20 cellular contexts compared by ENCODE assay signal in the genomic region with DNA sequence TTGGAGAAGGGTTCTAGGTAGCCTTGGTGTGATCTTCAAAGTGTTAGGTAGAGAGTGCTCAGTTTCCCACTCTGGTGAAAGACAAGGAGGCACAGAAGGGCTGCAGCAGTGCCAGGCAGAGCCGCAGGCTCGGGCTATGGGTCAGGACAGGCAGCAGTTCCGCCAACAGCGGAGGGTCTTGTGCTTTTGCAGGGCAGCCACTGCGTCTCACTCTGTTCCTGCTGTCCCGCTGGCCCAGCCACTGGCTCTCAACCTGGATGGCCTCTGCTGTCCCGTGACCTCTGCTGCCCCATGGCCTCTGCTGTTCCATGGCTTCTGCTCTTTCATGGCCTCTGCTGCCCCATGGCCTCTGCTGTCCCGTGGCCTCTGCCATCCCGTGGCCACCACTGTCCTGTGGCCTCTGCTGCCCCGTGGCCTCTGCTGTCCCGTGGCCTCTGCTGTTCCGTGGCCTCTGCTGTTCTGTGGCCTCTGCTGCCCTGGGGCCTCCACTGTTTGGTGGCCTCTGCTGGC.
DNase-seq lines count a peak whose midpoint lies in the region; ATAC-seq, FAIRE-seq and TF ChIP-seq lines count a peak whose summit lies in the region.
"Had no signal": no experiment of that assay in that cellular context is flagged by ENCODE, and none has a peak within 500 bp of the region (broad histone marks: within the 10 kb centered on the region; RNA-seq: fewer than 3 reads in every experiment).

No MANE protein-coding gene starts in this region.

- no peak overlapping the region for H2BK120ac ChIP-seq in H9 (ENCODE audit: low read depth, low read length, poor library complexity, severe bottlenecking)

- H3K36me3 ChIP-seq in K562 (ENCODE audit: control insufficient read depth, insufficient read depth, low read length), result no peaks in the 10 kb centered on the region
- no peaks in the 10 kb centered on the region for H3K36me3 ChIP-seq in SJCRH30
- H3K36me3 ChIP-seq: BLaER1 treated with 17β-estradiol and CSF1 and Interleukin-3, amounts not matched to agents 10 nM and 100 nM had no signal

- H3K9ac ChIP-seq in K562 (ENCODE audit: insufficient read depth in 1 of 2, low read depth in 2 of 2, low read length in 2 of 2), result no peak overlapping the region
- H3K9ac ChIP-seq in H9 (ENCODE audit: extremely low read depth, insufficient read length, low read length), result no peak overlapping the region
- H3K9ac ChIP-seq: BLaER1 treated with 17β-estradiol and CSF1 and Interleukin-3, amounts not matched to agents 10 nM and 100 nM had no signal

- 46% methylated on average over 12 of the region's 12 CpGs for WGBS in A549 (ENCODE audit: missing lambda C conversion rate)
- 2% methylated on average over 11 of the region's 12 CpGs for WGBS in K562 (ENCODE audit: insufficient coverage, low coverage, missing lambda C conversion rate)
- WGBS in H9 (ENCODE audit: extremely low coverage, insufficient read length, low lambda C conversion rate), result no CpG with 5 or more reads among the region's 12 CpGs

- H3K27me3 Mint-ChIP-seq in H9 (ENCODE audit: low read depth), result peaks cover 2% of the 10 kb centered on the region
- H3K27me3 Mint-ChIP-seq: B cell; CD4-positive, CD25-positive, alpha-beta regulatory T cell had no signal

- DNase-seq in A549 (ENCODE audit: low read depth in 1 of 2, low spot score in 1 of 2) (no peak), K562 (ENCODE audit: extremely low read depth in 1 of 4, low spot score in 3 of 4) (no peak), posterior vena cava (ENCODE audit: low spot score) (peak; percentile 64), urothelium cell line (ENCODE audit: low spot score) (no peak), SJCRH30 (no peak), H9 (no peak)
- DNase-seq: 8988T; CD4-positive, CD25-positive, alpha-beta regulatory T cell; CD8-positive, alpha-beta memory T cell; COR-L47; DMS 273 treated with DMSO at 0.1 percent for 48 hours; DMS53; DND-41; EL; HCEC 1CT had no signal

- TF ChIP-seq POLR2A in A549 (IDR thresholded peaks at IDR 0.05; ENCODE audit: low read length) (no peak), K562 (conservative IDR thresholded peaks at IDR 0.05) (no peak)

- no peak overlapping the region for H3K4ac ChIP-seq in H9 (ENCODE audit: low read depth, low read length)

- H3K27ac ChIP-seq in A549, result no peak overlapping the region
- H3K27ac ChIP-seq in K562 (ENCODE audit: extremely low read depth, low read depth, low read length), result no peak overlapping the region
- H3K27ac ChIP-seq in SJCRH30, result no peak overlapping the region
- no peak overlapping the region for H3K27ac ChIP-seq in H9 (ENCODE audit: insufficient read length, low read depth, low read length)
- H3K27ac ChIP-seq: BLaER1 treated with 17β-estradiol and CSF1 and Interleukin-3, amounts not matched to agents 10 nM and 100 nM; HL-60 had no signal

- H2BK12ac ChIP-seq in H9 (ENCODE audit: insufficient read length, low read depth, low read length), result no peak overlapping the region

- TF ChIP-seq CTCF in A549 (IDR thresholded peaks at IDR 0.05) (no peak), K562 (IDR thresholded peaks at IDR 0.05 in 2 of 3, conservative IDR thresholded peaks at IDR 0.05 in 1 of 3; ENCODE audit: insufficient read depth in 2 of 3, low read depth in 1 of 3, low read length in 3 of 3) (no peak), H9 (conservative IDR thresholded peaks at IDR 0.05) (no peak)

- H4K5ac ChIP-seq in H9 (ENCODE audit: insufficient read length, low read depth, low read length), result no peak overlapping the region

- H3K9me3 ChIP-seq in A549 (no peaks in the 10 kb centered on the region), K562 (replicated peaks; ENCODE audit: control insufficient read depth, insufficient read depth, low read depth, low read length) (no peaks in the 10 kb centered on the region), SJCRH30 (replicated peaks) (no peaks in the 10 kb centered on the region), H9 (ENCODE audit: control insufficient read depth, low read depth, low read length) (no peaks in the 10 kb centered on the region)
- H3K9me3 ChIP-seq: BLaER1 treated with 17β-estradiol and CSF1 and Interleukin-3, amounts not matched to agents 10 nM and 100 nM had no signal

- peak; percentile 28 to 36; a peak in 4 of 6 replicates for ATAC-seq in A549
- peak; percentile 36; the same call in 2 of the 3 replicates for ATAC-seq in K562
- ATAC-seq in HG03520 (IDR thresholded peaks at IDR 0.05; ENCODE audit: unreplicated experiment), result no peak
- ATAC-seq: GM12878 had no signal

- H4K20me1 ChIP-seq in K562 (replicated peaks; ENCODE audit: control insufficient read depth, insufficient read depth, low read length), result no peaks in the 10 kb centered on the region
- H4K20me1 ChIP-seq in H9 (ENCODE audit: control insufficient read depth, insufficient read depth, insufficient read length), result peaks cover 2% of the 10 kb centered on the region
- H4K20me1 ChIP-seq: BLaER1 treated with 17β-estradiol and CSF1 and Interleukin-3, amounts not matched to agents 10 nM and 100 nM had no signal

- BruUV-seq in K562 (replicated peaks; lab: Mats Ljungman, UMichigan), result no TSS peak

- H3K4me1 ChIP-seq in A549, result no peaks in the 10 kb centered on the region
- peaks cover 0 to 8% of the 10 kb centered on the region in 2 experiments; a peak in 2 of 5 replicates for H3K4me1 ChIP-seq in K562 (replicated peaks in 1 of 2; ENCODE audit: control insufficient read depth in 2 of 2, insufficient read depth in 2 of 2, low read length in 2 of 2)
- H3K4me1 ChIP-seq in SJCRH30, result no peaks in the 10 kb centered on the region
- no peaks in the 10 kb centered on the region for H3K4me1 ChIP-seq in H9 (ENCODE audit: insufficient read depth, low read length)
- H3K4me1 ChIP-seq: BLaER1 treated with 17β-estradiol and CSF1 and Interleukin-3, amounts not matched to agents 10 nM and 100 nM had no signal

- CTCF ChIA-PET in A549 (lab: Yijun Ruan, JAX), result no interaction called here
- CTCF ChIA-PET in K562 (lab: Yijun Ruan, JAX; ENCODE audit: low intra/inter-chr PET ratio), result no interaction called here

- H3K27ac Mint-ChIP-seq in H9, result no peak overlapping the region; a peak in 2 of 7 replicates
- H3K27ac Mint-ChIP-seq: B cell; CD4-positive, CD25-positive, alpha-beta regulatory T cell; CD8-positive, alpha-beta memory T cell had no signal

- in situ Hi-C loops in K562 (cut with MboI), result no loop called here

- no peak overlapping the region for H3K14ac ChIP-seq in H9 (ENCODE audit: insufficient read depth, low read length)

- H2AK5ac ChIP-seq in H9 (ENCODE audit: insufficient read length, low read length), result no peak overlapping the region

- peaks cover 2 to 4% of the 10 kb centered on the region in 2 experiments; a peak in 3 of 4 replicates for H3K4me1 Mint-ChIP-seq in H9
- H3K4me1 Mint-ChIP-seq: B cell; CD4-positive, CD25-positive, alpha-beta regulatory T cell; CD8-positive, alpha-beta memory T cell had no signal

- H3K9me3 Mint-ChIP-seq in H9, result no peaks in the 10 kb centered on the region
- H3K9me3 Mint-ChIP-seq: CD4-positive, CD25-positive, alpha-beta regulatory T cell; CD8-positive, alpha-beta memory T cell had no signal

- H2BK20ac ChIP-seq in H9 (ENCODE audit: low read depth, low read length, poor library complexity, severe bottlenecking), result no peak overlapping the region

- FAIRE-seq in A549 (lab: Jason Lieb, UNC) (no peak), K562 (lab: Jason Lieb, UNC) (no peak), urothelium cell line (lab: Jason Lieb, UNC) (peak; percentile 9)
- FAIRE-seq: GM12878 had no signal

- no peaks in the 10 kb centered on the region for H3K9me1 ChIP-seq in K562 (ENCODE audit: control insufficient read depth, insufficient read depth, low read length)

- POLR2A ChIA-PET in A549 (lab: Yijun Ruan, JAX), result no interaction called here
- POLR2A ChIA-PET in K562 (lab: Yijun Ruan, JAX), result no interaction called here

- H3K18ac ChIP-seq in H9 (ENCODE audit: insufficient read length, low read depth, low read length), result no peak overlapping the region

- no peak overlapping the region for H4K8ac ChIP-seq in H9 (replicated peaks; ENCODE audit: insufficient read length, low read depth, low read length)

- no peak overlapping the region for H3K4me3 Mint-ChIP-seq in H9
- H3K4me3 Mint-ChIP-seq: B cell; CD4-positive, CD25-positive, alpha-beta regulatory T cell; CD8-positive, alpha-beta memory T cell had no signal

- TF ChIP-seq EP300 in A549 (IDR thresholded peaks at IDR 0.05) (no peak), K562 (IDR thresholded peaks at IDR 0.05; ENCODE audit: low read length) (no peak)

- H2BK15ac ChIP-seq in H9 (ENCODE audit: low read depth, low read length), result no peak overlapping the region

- no peak overlapping the region for H3K4me3 ChIP-seq in A549
- no peak overlapping the region for H3K4me3 ChIP-seq in K562
- H3K4me3 ChIP-seq in SJCRH30, result no peak overlapping the region
- H3K4me3 ChIP-seq: BLaER1 treated with 17β-estradiol and CSF1 and Interleukin-3, amounts not matched to agents 10 nM and 100 nM; GM12878 had no signal

- H3T11ph ChIP-seq in H9 (ENCODE audit: low read length), result no peak overlapping the region

- H3K27me3 ChIP-seq in K562 (ENCODE audit: control insufficient read depth in 2 of 2, insufficient read depth in 2 of 2, low read length in 2 of 2) (peaks cover 4 to 45% of the 10 kb centered on the region in 2 experiments; a peak in 4 of 5 replicates), SJCRH30 (no peaks in the 10 kb centered on the region), H9 (ENCODE audit: insufficient read depth, low read length) (no peaks in the 10 kb centered on the region; the same call in 1 of the 2 replicates)
- H3K27me3 ChIP-seq: BLaER1 treated with 17β-estradiol and CSF1 and Interleukin-3, amounts not matched to agents 10 nM and 100 nM had no signal

- H2BK5ac ChIP-seq in H9 (ENCODE audit: insufficient read length, low read length), result no peak overlapping the region

- H3K79me2 ChIP-seq in K562 (ENCODE audit: control insufficient read depth, insufficient read depth, low read length) (no peaks in the 10 kb centered on the region), H9 (ENCODE audit: insufficient read depth, low read length) (no peaks in the 10 kb centered on the region)

- H3K23me2 ChIP-seq in H9 (ENCODE audit: insufficient read length, low read depth, low read length, poor library complexity, severe bottlenecking), result no peaks in the 10 kb centered on the region

- H4K91ac ChIP-seq in H9 (ENCODE audit: insufficient read length, low read depth, low read length), result no peak overlapping the region

- H3K4me2 ChIP-seq in A549 (no peak overlapping the region), K562 (ENCODE audit: insufficient read depth, low read length) (no peak overlapping the region), H9 (ENCODE audit: insufficient read depth, insufficient read length, low read length) (no peak overlapping the region)
- H3K4me2 ChIP-seq: BLaER1 treated with 17β-estradiol and CSF1 and Interleukin-3, amounts not matched to agents 10 nM and 100 nM had no signal

- TF ChIP-seq RAD21 in A549 (conservative IDR thresholded peaks at IDR 0.05 in 1 of 2, IDR thresholded peaks at IDR 0.05 in 1 of 2), result no peak
- TF ChIP-seq RAD21 in K562 (CRISPR knock-in tag; conservative IDR thresholded peaks at IDR 0.05 in 1 of 2, IDR thresholded peaks at IDR 0.05 in 1 of 2), result no peak

- H3K23ac ChIP-seq in H9 (ENCODE audit: insufficient read length, low read depth, low read length), result no peak overlapping the region

- intact Hi-C loops in K562 (cut with micrococcal nuclease) (no loop called here), posterior vena cava (cut with DNase I) (no loop called here)

- H3K56ac ChIP-seq in H9 (ENCODE audit: insufficient read length, low read depth, low read length), result no peak overlapping the region

- H3K79me1 ChIP-seq in H9 (ENCODE audit: insufficient read depth, low read depth, low read length, poor library complexity, severe bottlenecking), result no peaks in the 10 kb centered on the region

- no peaks in the 10 kb centered on the region; a peak in 1 of 7 replicates for H3K36me3 Mint-ChIP-seq in H9 (ENCODE audit: insufficient read depth in 1 of 3, low read depth in 3 of 3)
- H3K36me3 Mint-ChIP-seq: CD4-positive, CD25-positive, alpha-beta regulatory T cell; CD8-positive, alpha-beta memory T cell had no signal

- H2AFZ ChIP-seq in K562 (ENCODE audit: low read depth, low read length) (no peak overlapping the region), H9 (ENCODE audit: low read length) (no peak overlapping the region)
